In the genomic region with DNA sequence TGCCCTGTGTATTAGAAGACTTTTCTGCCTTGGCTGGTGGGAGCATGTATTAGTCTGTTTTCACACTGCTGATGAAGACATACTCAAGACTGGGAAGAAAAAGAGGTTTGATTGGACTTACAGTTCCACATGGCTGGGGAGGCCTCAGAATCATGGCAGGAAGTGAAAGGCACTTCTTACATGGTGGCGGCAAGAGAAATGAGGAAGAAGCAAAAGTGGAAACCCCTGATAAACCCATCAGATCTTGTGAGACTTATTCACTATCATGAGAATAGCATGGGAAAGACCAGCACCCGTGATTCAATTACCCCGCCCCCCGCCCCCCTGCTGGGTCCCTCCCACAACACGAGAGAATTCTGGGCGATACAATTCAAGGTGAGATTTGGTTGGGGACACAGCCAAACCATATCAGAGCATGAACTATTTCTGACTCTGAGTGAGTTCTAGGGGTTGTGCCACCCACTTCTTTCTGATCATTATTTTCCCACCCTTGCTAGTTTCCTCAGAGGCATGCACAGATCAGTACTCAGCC, we compare ENCODE assay signal across 2 cellular contexts.
TF ChIP-seq lines count a peak whose summit lies in the region.

No MANE protein-coding gene starts in this region.

TF ChIP-seq in GM12891, 5 proteins besides CTCF, POLR2A, EP300 and RAD21:
- peak; percentile 51 for TF ChIP-seq SPI1 (IDR thresholded peaks at IDR 0.05; ENCODE audit: low read depth, low read length)

TF ChIP-seq in K562, 482 proteins besides CTCF, POLR2A, EP300 and RAD21:
- peak; percentile 73 for TF ChIP-seq ZFP36 (IDR thresholded peaks at IDR 0.05; ENCODE audit: low read depth, low read length, partially characterized antibody)
- peak; percentile 34 to 46; a peak in 2 of 4 replicates for TF ChIP-seq TRIM24 (IDR thresholded peaks at IDR 0.05)
- TF ChIP-seq, protein P1, sequence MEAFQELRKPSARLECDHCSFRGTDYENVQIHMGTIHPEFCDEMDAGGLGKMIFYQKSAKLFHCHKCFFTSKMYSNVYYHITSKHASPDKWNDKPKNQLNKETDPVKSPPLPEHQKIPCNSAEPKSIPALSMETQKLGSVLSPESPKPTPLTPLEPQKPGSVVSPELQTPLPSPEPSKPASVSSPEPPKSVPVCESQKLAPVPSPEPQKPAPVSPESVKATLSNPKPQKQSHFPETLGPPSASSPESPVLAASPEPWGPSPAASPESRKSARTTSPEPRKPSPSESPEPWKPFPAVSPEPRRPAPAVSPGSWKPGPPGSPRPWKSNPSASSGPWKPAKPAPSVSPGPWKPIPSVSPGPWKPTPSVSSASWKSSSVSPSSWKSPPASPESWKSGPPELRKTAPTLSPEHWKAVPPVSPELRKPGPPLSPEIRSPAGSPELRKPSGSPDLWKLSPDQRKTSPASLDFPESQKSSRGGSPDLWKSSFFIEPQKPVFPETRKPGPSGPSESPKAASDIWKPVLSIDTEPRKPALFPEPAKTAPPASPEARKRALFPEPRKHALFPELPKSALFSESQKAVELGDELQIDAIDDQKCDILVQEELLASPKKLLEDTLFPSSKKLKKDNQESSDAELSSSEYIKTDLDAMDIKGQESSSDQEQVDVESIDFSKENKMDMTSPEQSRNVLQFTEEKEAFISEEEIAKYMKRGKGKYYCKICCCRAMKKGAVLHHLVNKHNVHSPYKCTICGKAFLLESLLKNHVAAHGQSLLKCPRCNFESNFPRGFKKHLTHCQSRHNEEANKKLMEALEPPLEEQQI (IDR thresholded peaks at IDR 0.05), result 0 out of 2 replicates have a peak, but pooled peaks have one; percentile 20
